Comparison of ENCODE assay signal across 19 cellular contexts in the genomic region with DNA sequence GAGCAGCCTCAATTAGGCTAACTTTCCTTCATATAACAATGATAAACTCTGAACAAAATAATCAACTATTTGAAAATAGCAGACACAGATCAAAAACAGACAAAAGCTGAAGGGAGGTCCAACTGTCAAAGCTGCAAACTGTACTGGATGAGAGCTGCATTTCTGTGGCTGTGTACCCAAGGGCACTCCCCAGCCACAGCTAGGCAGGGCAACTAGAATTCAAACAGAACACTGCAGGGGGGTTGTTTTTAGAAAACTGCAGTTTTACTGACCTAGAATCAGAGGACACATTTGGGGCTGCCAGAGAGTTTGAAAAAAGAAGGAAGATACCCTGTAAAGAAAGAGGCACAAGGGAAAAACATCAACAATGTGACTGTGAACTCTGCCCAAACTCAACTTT. TPM values are rescaled to one million over a fixed set of nuclear protein-coding genes. Genes with fewer than 3 reads are reported as not detected.
DNase-seq lines count a peak whose midpoint lies in the region; ATAC-seq, FAIRE-seq and TF ChIP-seq lines count a peak whose summit lies in the region.
"Had no signal": no experiment of that assay in that cellular context is flagged by ENCODE, and none has a peak within 500 bp of the region (broad histone marks: within the 10 kb centered on the region; RNA-seq: fewer than 3 reads in every experiment).

No MANE protein-coding gene starts in this region.

- peak overlapping the region; percentile 64 for H3K27ac Mint-ChIP-seq in activated naive CD8-positive, alpha-beta T cell
- H3K27ac Mint-ChIP-seq in activated naive CD8-positive, alpha-beta T cell treated with anti-CD3 and anti-CD28 coated beads for 36 hours: no peak overlapping the region
- peak overlapping the region; percentile 68 for H3K27ac Mint-ChIP-seq in T-helper 17 cell

- FAIRE-seq in HTR-8/SVneo (lab: Jason Lieb, UNC): no peak

- intact Hi-C loops in left lung (cut with DNase I): no loop called here

- H3K4me1 ChIP-seq in left lung (peaks cover 5 to 14% of the 10 kb centered on the region in 2 donors), subcutaneous abdominal adipose tissue (ENCODE audit: control insufficient read depth in 5 of 5, insufficient read depth in 5 of 5, low read length in 5 of 5) (peaks cover 2 to 24% (median 8%) of the 10 kb centered on the region in 5 donors)

- H3K36me3 Mint-ChIP-seq in activated naive CD8-positive, alpha-beta T cell: peaks cover 7% of the 10 kb centered on the region
- peaks cover 14% of the 10 kb centered on the region for H3K36me3 Mint-ChIP-seq in activated naive CD8-positive, alpha-beta T cell treated with anti-CD3 and anti-CD28 coated beads for 36 hours
- no peaks in the 10 kb centered on the region for H3K36me3 Mint-ChIP-seq in T-helper 17 cell (ENCODE audit: low read depth)

- ATAC-seq in T-helper 17 cell: no peak
- ATAC-seq in left lung: peak; percentile 70
- ATAC-seq: activated CD4-positive, CD25-positive, alpha-beta regulatory T cell treated with anti-CD3 and anti-CD28 coated beads, Interleukin-2, amount 50 U/mL, for 24 hours; lower lobe of right lung had no signal

- peaks cover 69% of the 10 kb centered on the region for H3K4me1 Mint-ChIP-seq in activated naive CD8-positive, alpha-beta T cell (ENCODE audit: low read depth)
- H3K4me1 Mint-ChIP-seq in activated naive CD8-positive, alpha-beta T cell treated with anti-CD3 and anti-CD28 coated beads for 36 hours: peaks cover 45% of the 10 kb centered on the region
- peaks cover 28% of the 10 kb centered on the region for H3K4me1 Mint-ChIP-seq in T-helper 17 cell
- H3K4me1 Mint-ChIP-seq: nephron had no signal

- H3K36me3 ChIP-seq in left lung: no peaks in the 10 kb centered on the region
- peaks cover 1 to 7% (median 2%) of the 10 kb centered on the region in 5 donors for H3K36me3 ChIP-seq in subcutaneous abdominal adipose tissue (ENCODE audit: control insufficient read depth in 5 of 5, insufficient read depth in 5 of 5, low read length in 5 of 5)
- H3K36me3 ChIP-seq: brain microvascular endothelial cell had no signal

- H3K9me3 Mint-ChIP-seq in activated naive CD8-positive, alpha-beta T cell (ENCODE audit: low read depth): no peaks in the 10 kb centered on the region
- no peaks in the 10 kb centered on the region for H3K9me3 Mint-ChIP-seq in activated naive CD8-positive, alpha-beta T cell treated with anti-CD3 and anti-CD28 coated beads for 36 hours
- H3K9me3 Mint-ChIP-seq: nephron had no signal

- no peak for TF ChIP-seq CTCF in left lung (IDR thresholded peaks at IDR 0.05)

- H3K27ac ChIP-seq in left lung (no peak overlapping the region), subcutaneous abdominal adipose tissue (ENCODE audit: low read depth, low read length) (peak overlapping the region; percentile 8)
- H3K27ac ChIP-seq: brain microvascular endothelial cell, esophagus squamous epithelium, lower lobe of right lung, stomach had no signal

- H3K4me3 ChIP-seq in left lung (no peak overlapping the region), subcutaneous abdominal adipose tissue (ENCODE audit: low read depth in 1 of 5, low read length in 5 of 5) (no peak overlapping the region)
- H3K4me3 ChIP-seq: esophagus squamous epithelium, lower lobe of right lung, stomach had no signal

- peak overlapping the region in 1 of 5 donors; percentile 10 for H3K9ac ChIP-seq in subcutaneous abdominal adipose tissue (ENCODE audit: low read length in 5 of 5)

- no peak for DNase-seq in activated naive CD8-positive, alpha-beta T cell treated with anti-CD3 and anti-CD28 coated beads for 36 hours
- DNase-seq in T-helper 17 cell (no peak), left lung (no peak), NCI-H1694 treated with DMSO at 0.1 percent for 48 hours (lab: John Stamatoyannopoulos, UW) (no peak), hepatic stellate cell (ENCODE audit: low spot score) (no peak), HTR-8/SVneo (ENCODE audit: insufficient read length, low spot score) (no peak)
- DNase-seq: activated naive CD4-positive, alpha-beta T cell treated with anti-CD3 and anti-CD28 coated beads, Interleukin-2, amount 50 U/mL, for 16 hours; brain microvascular endothelial cell; esophagus squamous epithelium; IMR-90; lower lobe of right lung; NCI-H2081; NCI-H524; SHP77; stomach had no signal

- no peaks in the 10 kb centered on the region for H3K27me3 ChIP-seq in left lung
- H3K27me3 ChIP-seq in subcutaneous abdominal adipose tissue (ENCODE audit: control insufficient read depth in 5 of 5, insufficient read depth in 4 of 5, low read length in 5 of 5): no peaks in the 10 kb centered on the region
- H3K27me3 ChIP-seq: brain microvascular endothelial cell, esophagus squamous epithelium, stomach had no signal

- H3K27me3 Mint-ChIP-seq in activated naive CD8-positive, alpha-beta T cell: no peaks in the 10 kb centered on the region
- H3K27me3 Mint-ChIP-seq in activated naive CD8-positive, alpha-beta T cell treated with anti-CD3 and anti-CD28 coated beads for 36 hours: no peaks in the 10 kb centered on the region
- no peaks in the 10 kb centered on the region for H3K27me3 Mint-ChIP-seq in T-helper 17 cell

- no peak overlapping the region for H3K4me3 Mint-ChIP-seq in activated naive CD8-positive, alpha-beta T cell
- no peak overlapping the region for H3K4me3 Mint-ChIP-seq in activated naive CD8-positive, alpha-beta T cell treated with anti-CD3 and anti-CD28 coated beads for 36 hours
- no peak overlapping the region for H3K4me3 Mint-ChIP-seq in T-helper 17 cell
- H3K4me3 Mint-ChIP-seq: nephron had no signal

- no peaks in the 10 kb centered on the region for H3K9me3 ChIP-seq in T-helper 17 cell (ENCODE audit: control insufficient read depth, low read length, poor library complexity, severe bottlenecking)
- no peaks in the 10 kb centered on the region for H3K9me3 ChIP-seq in left lung
- no peaks in the 10 kb centered on the region for H3K9me3 ChIP-seq in subcutaneous abdominal adipose tissue (ENCODE audit: control insufficient read depth in 5 of 5, low read length in 5 of 5)
- H3K9me3 ChIP-seq: esophagus squamous epithelium, lower lobe of right lung, stomach had no signal

RNA-seq across cellular contexts. Expression of gene SMAD2, which starts 56.8 kb away (rescaled TPM):
- total RNA-seq in activated naive CD8-positive, alpha-beta T cell treated with anti-CD3 and anti-CD28 coated beads for 36 hours: 100 to 1,000 TPM; 101 to 105 TPM
- 100 to 1,000 TPM; 108 to 114 TPM for total RNA-seq in T-helper 17 cell
- 100 to 1,000 TPM; 131 to 143 TPM for total RNA-seq in left lung
